Comparison of ENCODE assay signal across 11 cellular contexts in genomic region chr1:248860007-248860406, GRCh38. TPM values are rescaled to one million over a fixed set of nuclear protein-coding genes. Genes with fewer than 3 reads are reported as not detected.
DNase-seq lines count a peak whose midpoint lies in the region; ATAC-seq, FAIRE-seq and TF ChIP-seq lines count a peak whose summit lies in the region.
"Had no signal": no experiment of that assay in that cellular context is flagged by ENCODE, and none has a peak within 500 bp of the region (broad histone marks: within the 10 kb centered on the region; RNA-seq: fewer than 3 reads in every experiment).

No MANE protein-coding gene starts in this region.

- H3K4me1 Mint-ChIP-seq in Caco-2 (ENCODE audit: low read depth, unreplicated experiment), result peaks cover 16% of the 10 kb centered on the region

- no peak for DNase-seq in Caco-2
- DNase-seq in GM12878 (ENCODE audit: low read depth, low spot score), result no peak
- DNase-seq in stimulated activated CD4-positive, alpha-beta T cell treated with anti-CD3 and anti-CD28 coated beads, Interleukin-1b, Interleukin-23, amount 100 ng/mL, for 48 hours, result no peak

- H3K9me3 ChIP-seq in Caco-2 (no peaks in the 10 kb centered on the region), Loucy (ENCODE audit: insufficient read depth, low read depth, low read length) (no peaks in the 10 kb centered on the region), GM12878 (replicated peaks; ENCODE audit: control insufficient read depth, insufficient read depth, low read length) (no peaks in the 10 kb centered on the region), neutrophil (no peaks in the 10 kb centered on the region)
- H3K9me3 ChIP-seq: mucosa of descending colon, SJSA1, suprapubic skin had no signal

- no peak for TF ChIP-seq RAD21 in GM12878 (IDR thresholded peaks at IDR 0.05; ENCODE audit: insufficient read depth, low read depth, low read length)

- intact Hi-C loops in Caco-2 (cut with micrococcal nuclease; ENCODE audit: unreplicated experiment), result no loop called here
- intact Hi-C loops in GM12878 (cut with micrococcal nuclease; ENCODE audit: unreplicated experiment), result no loop called here

- FAIRE-seq in GM12878 (lab: Jason Lieb, UNC), result no peak

- H2AFZ ChIP-seq in Loucy (ENCODE audit: low read length) (no peak overlapping the region), GM12878 (ENCODE audit: control insufficient read depth, low read depth, low read length) (no peak overlapping the region)

- TF ChIP-seq POLR2A in GM12878 (IDR thresholded peaks at IDR 0.05; ENCODE audit: low read depth, low read length), result no peak

- SMC1A ChIA-PET in GM12878 (lab: Charles Lee; ENCODE audit: uncharacterized antibody, unreplicated experiment), result interaction anchor here (2.3 to 4.3 kb wide), 2 partner anchors 13 to 34 kb away, joined by 9 to 24 read pairs; partner anchors contain the start of gene SH3BP5L

- POLR2A ChIA-PET in Caco-2 (lab: Charles Lee) (interaction anchor here (3.5 kb wide), 1 partner anchor 21 kb away, joined by 38 read pairs; the partner anchor contains the start of gene ZNF672), GM12878 (lab: Charles Lee) (interaction anchor here (3.1 to 3.5 kb wide), 4 partner anchors 14 to 33 kb away, joined by 22 to 47 read pairs (median 28); partner anchors contain the start of genes SH3BP5L and ZNF672)

- H3K9me2 ChIP-seq in Loucy (replicated peaks; ENCODE audit: low read depth, low read length), result no peaks in the 10 kb centered on the region

- H3K27ac ChIP-seq in GM12878 (ENCODE audit: control insufficient read depth, insufficient read depth) (no peak overlapping the region), neutrophil (peak overlapping the region; percentile 92)

- H3K4me1 ChIP-seq in Caco-2, result peaks cover 25% of the 10 kb centered on the region
- H3K4me1 ChIP-seq in Loucy (ENCODE audit: insufficient read depth, low read length, poor library complexity, severe bottlenecking), result peaks cover 53% of the 10 kb centered on the region
- peaks cover 11% of the 10 kb centered on the region for H3K4me1 ChIP-seq in GM12878 (ENCODE audit: control insufficient read depth, insufficient read depth, low read length)
- peaks cover 37 to 41% of the 10 kb centered on the region in 2 experiments for H3K4me1 ChIP-seq in neutrophil (ENCODE audit: control insufficient read depth in 1 of 2, insufficient read depth in 1 of 2, low read depth in 1 of 2, low read length in 1 of 2)

- H3K36me3 ChIP-seq in Caco-2 (ENCODE audit: control insufficient read depth, insufficient read depth, low read length) (no peaks in the 10 kb centered on the region; the same call in 1 of the 2 replicates), Loucy (ENCODE audit: insufficient read depth, low read length) (peaks cover under 1% of the 10 kb centered on the region; the same call in 1 of the 2 replicates), GM12878 (ENCODE audit: control insufficient read depth in 2 of 2, insufficient read depth in 2 of 2, low read length in 1 of 2) (peaks cover 0 to 4% of the 10 kb centered on the region in 2 experiments; a peak in 3 of 4 replicates), neutrophil (peaks cover 8% of the 10 kb centered on the region)

- H4K20me1 ChIP-seq in Loucy (ENCODE audit: insufficient read depth, low read length, poor library complexity, severe bottlenecking) (no peaks in the 10 kb centered on the region), GM12878 (ENCODE audit: control insufficient read depth, insufficient read depth) (no peaks in the 10 kb centered on the region)

- H3K4me3 Mint-ChIP-seq in Caco-2 (ENCODE audit: unreplicated experiment), result peak overlapping the region; percentile 91

- in situ Hi-C loops in GM12878 (cut with MboI), result no loop called here

- no peaks in the 10 kb centered on the region for H3F3A ChIP-seq in Loucy (ENCODE audit: low read depth)

- 100% methylated on average over 4 of the region's 4 CpGs for WGBS in GM12878 (ENCODE audit: insufficient coverage, insufficient replicate concordance, low lambda C conversion rate, missing lambda C conversion rate)

- H3K9me3 Mint-ChIP-seq in Caco-2 (ENCODE audit: unreplicated experiment), result no peaks in the 10 kb centered on the region

- no peaks in the 10 kb centered on the region for H3K27me3 Mint-ChIP-seq in Caco-2 (ENCODE audit: insufficient read depth, unreplicated experiment)

- H3K27me3 ChIP-seq in Caco-2 (replicated peaks; ENCODE audit: control insufficient read depth, insufficient read depth, low read length), result no peaks in the 10 kb centered on the region
- no peaks in the 10 kb centered on the region for H3K27me3 ChIP-seq in Loucy (ENCODE audit: insufficient read depth, low read length, poor library complexity, severe bottlenecking)
- H3K27me3 ChIP-seq in GM12878 (replicated peaks in 1 of 2; ENCODE audit: control insufficient read depth in 2 of 2, insufficient read depth in 2 of 2, low read length in 1 of 2), result no peaks in the 10 kb centered on the region
- H3K27me3 ChIP-seq in neutrophil, result no peaks in the 10 kb centered on the region
- H3K27me3 ChIP-seq: SJSA1, suprapubic skin had no signal

- no peak for TF ChIP-seq CTCF in Caco-2 (IDR thresholded peaks at IDR 0.05; ENCODE audit: insufficient read depth in 1 of 2, low read depth in 1 of 2, low read length in 1 of 2, severe bottlenecking in 1 of 2, unreplicated experiment in 1 of 2)
- no peak for TF ChIP-seq CTCF in Loucy (conservative IDR thresholded peaks at IDR 0.05; ENCODE audit: low read length)
- TF ChIP-seq CTCF in GM12878 (IDR thresholded peaks at IDR 0.05 in 2 of 3, conservative IDR thresholded peaks at IDR 0.05 in 1 of 3; ENCODE audit: control insufficient read depth in 2 of 3, extremely low read depth in 1 of 3, insufficient read depth in 1 of 3, low read depth in 3 of 3, low read length in 3 of 3), result no peak
- TF ChIP-seq CTCF in neutrophil (IDR thresholded peaks at IDR 0.05), result no peak

- H3K27ac Mint-ChIP-seq in Caco-2 (ENCODE audit: unreplicated experiment), result peak overlapping the region; percentile 87

- peak overlapping the region; percentile 98 for H3K9ac ChIP-seq in Loucy (ENCODE audit: low read depth, low read length, poor library complexity, severe bottlenecking)
- no peak overlapping the region; the same call in 1 of the 2 replicates for H3K9ac ChIP-seq in GM12878 (ENCODE audit: control insufficient read depth, insufficient read depth, low read length)

- peaks cover 21% of the 10 kb centered on the region for H3K36me3 Mint-ChIP-seq in Caco-2 (ENCODE audit: insufficient read depth, unreplicated experiment)

- peak overlapping the region; percentile 80 for H3K4me2 ChIP-seq in Loucy (ENCODE audit: low read depth, low read length, poor library complexity, severe bottlenecking)
- peak overlapping the region; percentile 74; the same call in 1 of the 2 replicates for H3K4me2 ChIP-seq in GM12878 (ENCODE audit: control insufficient read depth, insufficient read depth)

- ATAC-seq in GM12878 (no peak), GM21367 (IDR thresholded peaks at IDR 0.05; ENCODE audit: unreplicated experiment) (no peak), HG02852 (IDR thresholded peaks at IDR 0.05; ENCODE audit: unreplicated experiment) (no peak), GM19455 (IDR thresholded peaks at IDR 0.05; ENCODE audit: unreplicated experiment) (no peak)
- ATAC-seq: mucosa of descending colon had no signal

- no TSS peak for BruUV-seq in Caco-2 (replicated peaks; lab: Mats Ljungman, UMichigan)
- BruUV-seq in GM12878 (replicated peaks; lab: Mats Ljungman, UMichigan), result no TSS peak

- H3K4me3 ChIP-seq in Caco-2 (ENCODE audit: low read depth, low read length) (no peak overlapping the region), Loucy (ENCODE audit: low read length, poor library complexity, severe bottlenecking) (peak overlapping the region; percentile 98), GM12878 (no peak overlapping the region), neutrophil (ENCODE audit: low read depth in 1 of 2, low read length in 1 of 2) (peak overlapping the region; percentile 83 to 84)
- H3K4me3 ChIP-seq: mucosa of descending colon had no signal

- TF ChIP-seq EP300 in GM12878 (IDR thresholded peaks at IDR 0.05; ENCODE audit: borderline replicate concordance in 1 of 2, control insufficient read depth in 1 of 2, low read depth in 2 of 2, low read length in 2 of 2), result no peak

- CTCF ChIA-PET in Caco-2 (lab: Charles Lee) (interaction anchor here (2.1 kb wide), 1 partner anchor 14 kb away, joined by 19 read pairs; no protein-coding TSS in a partner anchor), GM12878 (lab: Yijun Ruan, JAX) (interaction anchor here (1.2 to 8.9 kb wide), 6 partner anchors 10 to 55 kb away, joined by 3 to 60 read pairs (median 18); partner anchors contain the start of gene ZNF672)

- RAD21 ChIA-PET in GM12878 (lab: Charles Lee; ENCODE audit: unreplicated experiment), result interaction anchor here (0.6 to 3.6 kb wide), 5 partner anchors 13 to 34 kb away, joined by 3 to 25 read pairs (median 4); partner anchors contain the start of genes SH3BP5L and ZNF672

- H3K79me2 ChIP-seq in Loucy (ENCODE audit: insufficient read depth, low read length) (peaks cover 34% of the 10 kb centered on the region), GM12878 (ENCODE audit: control insufficient read depth, insufficient read depth, low read length) (peaks cover 22% of the 10 kb centered on the region)

RNA-seq across cellular contexts. Expression of gene ZNF692, which starts 1.1 kb away (rescaled TPM):
- 48.5 and 58.4 TPM in 2 replicates for total RNA-seq in Caco-2 (2022)
- total RNA-seq in GM12878 (2013; cell fraction: nucleolus; rRNA removed), result 143 and 171 TPM in 2 replicates
- total RNA-seq in GM12878 (2014; rRNA removed), result 31.7 and 33.0 TPM in 2 replicates
- total RNA-seq in GM12878 (2014; rRNA removed; fragmentation: Illumina TruSeq; extraction: Trizol), result 19.5 and 20.6 TPM in 2 replicates
- 41.3 and 45.3 TPM in 2 replicates for total RNA-seq in GM12878 (2021)
- 16.5 TPM for polyA plus RNA-seq in GM12878 (2011; ENCODE audit: low read depth)
- 39.8 and 56.1 TPM in 2 replicates for polyA plus RNA-seq in GM12878 (2011; rRNA removed)
- polyA plus RNA-seq in GM12878 (2011; cell fraction: cytosol; rRNA removed), result 67.6 and 94.1 TPM in 2 replicates
- 705 and 770 TPM in 2 replicates for polyA plus RNA-seq in GM12878 (2011; cell fraction: nucleus; rRNA removed)
- polyA plus RNA-seq in GM12878 (2012), result 30.1 and 49.9 TPM in 2 replicates
- polyA plus RNA-seq in GM12878 (2014; fragmentation: Illumina TruSeq; extraction: Trizol), result 20.1 and 28.9 TPM in 2 replicates
- polyA plus RNA-seq in GM12878 (2014; fragmentation: Nextera tagmentation; extraction: Ambion mirVana), result 10 to 100 TPM in 1 of 2 experiments, 1 to 10 TPM in 1; 5.3 to 18.5 TPM
- polyA plus RNA-seq in GM12878 (2014; rRNA removed), result 76.6 and 85.1 TPM in 2 replicates
- polyA plus RNA-seq in GM12878 (2016; fragmentation: Nextera tagmentation; extraction: Ambion mirVana), result 10 to 100 TPM; 40.8 to 41.6 TPM
- polyA minus RNA-seq in GM12878 (2011; rRNA and poly(A)+ RNA removed), result 14.0 and 24.7 TPM in 2 replicates
- polyA minus RNA-seq in GM12878 (2011; cell fraction: cytosol; rRNA and poly(A)+ RNA removed), result 11.0 and 11.6 TPM in 2 replicates
- 50.4 and 75.1 TPM in 2 replicates for polyA minus RNA-seq in GM12878 (2011; cell fraction: nucleus; rRNA and poly(A)+ RNA removed)

RNA-seq across cellular contexts. Expression of gene ZNF672, which starts 22.0 kb away (rescaled TPM):
- total RNA-seq in Caco-2 (2022), result 27.3 and 29.1 TPM in 2 replicates
- total RNA-seq in GM12878 (2013; cell fraction: nucleolus; rRNA removed), result 39.8 and 45.8 TPM in 2 replicates
- total RNA-seq in GM12878 (2014; rRNA removed), result 37.9 and 43.5 TPM in 2 replicates
- total RNA-seq in GM12878 (2014; rRNA removed; fragmentation: Illumina TruSeq; extraction: Trizol), result 13.9 and 14.1 TPM in 2 replicates
- total RNA-seq in GM12878 (2021), result 48.6 and 51.3 TPM in 2 replicates
- polyA plus RNA-seq in GM12878 (2011; ENCODE audit: low read depth), result 14.2 TPM
- 33.7 and 48.7 TPM in 2 replicates for polyA plus RNA-seq in GM12878 (2011; rRNA removed)
- 66.9 and 77.2 TPM in 2 replicates for polyA plus RNA-seq in GM12878 (2011; cell fraction: cytosol; rRNA removed)
- polyA plus RNA-seq in GM12878 (2011; cell fraction: nucleus; rRNA removed), result 66.8 and 67.5 TPM in 2 replicates
- 20.5 and 27.5 TPM in 2 replicates for polyA plus RNA-seq in GM12878 (2012)
- polyA plus RNA-seq in GM12878 (2014; fragmentation: Illumina TruSeq; extraction: Trizol), result 13.6 and 17.2 TPM in 2 replicates
- 1 to 10 TPM; 2.9 to 5.2 TPM for polyA plus RNA-seq in GM12878 (2014; fragmentation: Nextera tagmentation; extraction: Ambion mirVana)
- polyA plus RNA-seq in GM12878 (2014; rRNA removed), result 39.4 and 45.6 TPM in 2 replicates
- polyA plus RNA-seq in GM12878 (2016; fragmentation: Nextera tagmentation; extraction: Ambion mirVana), result 10 to 100 TPM; 40.2 to 41.7 TPM
- 54.7 and 63.1 TPM in 2 replicates for polyA minus RNA-seq in GM12878 (2011; rRNA and poly(A)+ RNA removed)
- 24.5 and 27.1 TPM in 2 replicates for polyA minus RNA-seq in GM12878 (2011; cell fraction: cytosol; rRNA and poly(A)+ RNA removed)
- 27.1 and 47.3 TPM in 2 replicates for polyA minus RNA-seq in GM12878 (2011; cell fraction: nucleus; rRNA and poly(A)+ RNA removed)

RNA-seq across cellular contexts. Expression of gene SH3BP5L, which starts 34.3 kb away (rescaled TPM):
- total RNA-seq in Caco-2 (2022) (21.3 and 22.4 TPM in 2 replicates), GM12878 (2014; rRNA removed) (14.3 and 16.7 TPM in 2 replicates), GM12878 (2014; rRNA removed; fragmentation: Illumina TruSeq; extraction: Trizol) (9.6 and 10.4 TPM in 2 replicates), GM12878 (2021) (16.8 and 19.1 TPM in 2 replicates)
- 40.1 and 48.2 TPM in 2 replicates for total RNA-seq in GM12878 (2013; cell fraction: nucleolus; rRNA removed)
- 4.1 TPM for polyA plus RNA-seq in GM12878 (2011; ENCODE audit: low read depth)
- polyA plus RNA-seq in GM12878 (2011; rRNA removed) (15.4 and 22.8 TPM in 2 replicates), GM12878 (2014; fragmentation: Illumina TruSeq; extraction: Trizol) (6.5 and 11.4 TPM in 2 replicates), GM12878 (2014; fragmentation: Nextera tagmentation; extraction: Ambion mirVana) (1 to 10 TPM; 1.1 to 1.6 TPM), GM12878 (2014; rRNA removed) (16.1 and 17.4 TPM in 2 replicates), GM12878 (2016; fragmentation: Nextera tagmentation; extraction: Ambion mirVana) (1 to 10 TPM; 2.1 TPM)
- polyA plus RNA-seq in GM12878 (2011; cell fraction: cytosol; rRNA removed), result 27.9 and 32.8 TPM in 2 replicates
- polyA plus RNA-seq in GM12878 (2011; cell fraction: nucleus; rRNA removed), result 68.4 and 69.3 TPM in 2 replicates
- 6.9 and 9.9 TPM in 2 replicates for polyA plus RNA-seq in GM12878 (2012)
- 21.9 and 25.0 TPM in 2 replicates for polyA minus RNA-seq in GM12878 (2011; rRNA and poly(A)+ RNA removed)
- 5.5 and 7.5 TPM in 2 replicates for polyA minus RNA-seq in GM12878 (2011; cell fraction: cytosol; rRNA and poly(A)+ RNA removed)
- 22.6 and 39.8 TPM in 2 replicates for polyA minus RNA-seq in GM12878 (2011; cell fraction: nucleus; rRNA and poly(A)+ RNA removed)

RNA-seq across cellular contexts. Expression of gene PGBD2, which starts 46.0 kb away (rescaled TPM):
- 6.7 and 7.0 TPM in 2 replicates for total RNA-seq in Caco-2 (2022)
- 10.9 and 11.1 TPM in 2 replicates for total RNA-seq in GM12878 (2013; cell fraction: nucleolus; rRNA removed)
- 4.0 and 4.2 TPM in 2 replicates for total RNA-seq in GM12878 (2014; rRNA removed)
- total RNA-seq in GM12878 (2014; rRNA removed; fragmentation: Illumina TruSeq; extraction: Trizol), result 3.2 and 4.2 TPM in 2 replicates
- total RNA-seq in GM12878 (2021), result 4.3 and 4.4 TPM in 2 replicates
- polyA plus RNA-seq in GM12878 (2011; ENCODE audit: low read depth), result 2.5 TPM
- 10.3 and 10.5 TPM in 2 replicates for polyA plus RNA-seq in GM12878 (2011; rRNA removed)
- polyA plus RNA-seq in GM12878 (2011; cell fraction: cytosol; rRNA removed), result 6.4 and 6.7 TPM in 2 replicates
- polyA plus RNA-seq in GM12878 (2011; cell fraction: nucleus; rRNA removed), result 14.7 and 17.7 TPM in 2 replicates
- polyA plus RNA-seq in GM12878 (2012), result 2.1 and 2.5 TPM in 2 replicates
- polyA plus RNA-seq in GM12878 (2014; fragmentation: Illumina TruSeq; extraction: Trizol), result 4.0 TPM in 2 replicates
- 1 to 10 TPM; 4.7 to 5.6 TPM for polyA plus RNA-seq in GM12878 (2014; fragmentation: Nextera tagmentation; extraction: Ambion mirVana)
- polyA plus RNA-seq in GM12878 (2014; rRNA removed), result 4.0 and 5.6 TPM in 2 replicates
- 1 to 10 TPM; 6.5 to 6.9 TPM for polyA plus RNA-seq in GM12878 (2016; fragmentation: Nextera tagmentation; extraction: Ambion mirVana)
- 10.7 and 16.9 TPM in 2 replicates for polyA minus RNA-seq in GM12878 (2011; rRNA and poly(A)+ RNA removed)
- polyA minus RNA-seq in GM12878 (2011; cell fraction: cytosol; rRNA and poly(A)+ RNA removed), result 2.9 and 6.7 TPM in 2 replicates
- polyA minus RNA-seq in GM12878 (2011; cell fraction: nucleus; rRNA and poly(A)+ RNA removed), result 3.4 and 6.4 TPM in 2 replicates

Comparison
In these comparisons a context has a peak if more than half of its experiments do, and no peak if none do; other contexts are left out.
1. H3K4me3 ChIP-seq: peak in Loucy (single experiment) and neutrophil (2 of 2); none in Caco-2 (single experiment) and GM12878 (single experiment).